1 cellular context compared by ENCODE assay signal in the genomic region with DNA sequence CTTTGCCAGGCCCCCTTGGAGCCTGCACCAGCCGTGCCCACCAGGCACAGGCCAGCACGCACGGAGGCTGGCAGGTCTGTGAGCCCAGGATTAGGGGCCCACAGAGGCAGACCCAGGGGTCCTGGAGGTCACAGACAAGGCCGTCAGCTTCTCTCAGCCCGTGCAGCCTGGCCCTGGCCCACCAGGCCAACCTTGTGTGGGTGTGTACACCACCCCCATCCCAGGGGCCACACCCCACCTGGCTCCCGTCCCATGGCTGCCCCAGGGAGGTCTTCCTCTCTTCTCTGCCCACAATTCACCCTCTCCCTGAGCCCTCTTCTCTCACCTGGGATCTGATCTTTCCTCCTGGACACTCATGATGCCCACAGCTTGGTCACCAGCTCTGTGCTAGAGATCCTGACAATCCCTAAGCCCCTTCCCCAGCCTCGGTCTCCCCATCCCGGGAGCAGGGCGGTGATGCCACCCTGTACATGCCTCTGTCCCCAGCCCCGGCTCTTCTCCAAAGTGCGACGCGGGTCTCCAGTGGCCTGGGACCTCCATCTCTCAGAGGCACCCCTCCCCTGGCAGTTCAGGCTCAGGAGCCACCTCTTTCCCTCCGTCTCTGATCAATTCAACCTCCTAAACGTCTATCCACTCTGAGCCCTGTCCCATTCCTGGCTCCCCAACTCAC.
TF ChIP-seq lines count a peak whose summit lies in the region.

No MANE protein-coding gene starts in this region.

TF ChIP-seq in SK-N-SH treated with all-trans-retinoic acid at 6 μM for 48 hours, 23 proteins besides CTCF, POLR2A, EP300 and RAD21 (continued from another document):
- TF ChIP-seq, protein P1, sequence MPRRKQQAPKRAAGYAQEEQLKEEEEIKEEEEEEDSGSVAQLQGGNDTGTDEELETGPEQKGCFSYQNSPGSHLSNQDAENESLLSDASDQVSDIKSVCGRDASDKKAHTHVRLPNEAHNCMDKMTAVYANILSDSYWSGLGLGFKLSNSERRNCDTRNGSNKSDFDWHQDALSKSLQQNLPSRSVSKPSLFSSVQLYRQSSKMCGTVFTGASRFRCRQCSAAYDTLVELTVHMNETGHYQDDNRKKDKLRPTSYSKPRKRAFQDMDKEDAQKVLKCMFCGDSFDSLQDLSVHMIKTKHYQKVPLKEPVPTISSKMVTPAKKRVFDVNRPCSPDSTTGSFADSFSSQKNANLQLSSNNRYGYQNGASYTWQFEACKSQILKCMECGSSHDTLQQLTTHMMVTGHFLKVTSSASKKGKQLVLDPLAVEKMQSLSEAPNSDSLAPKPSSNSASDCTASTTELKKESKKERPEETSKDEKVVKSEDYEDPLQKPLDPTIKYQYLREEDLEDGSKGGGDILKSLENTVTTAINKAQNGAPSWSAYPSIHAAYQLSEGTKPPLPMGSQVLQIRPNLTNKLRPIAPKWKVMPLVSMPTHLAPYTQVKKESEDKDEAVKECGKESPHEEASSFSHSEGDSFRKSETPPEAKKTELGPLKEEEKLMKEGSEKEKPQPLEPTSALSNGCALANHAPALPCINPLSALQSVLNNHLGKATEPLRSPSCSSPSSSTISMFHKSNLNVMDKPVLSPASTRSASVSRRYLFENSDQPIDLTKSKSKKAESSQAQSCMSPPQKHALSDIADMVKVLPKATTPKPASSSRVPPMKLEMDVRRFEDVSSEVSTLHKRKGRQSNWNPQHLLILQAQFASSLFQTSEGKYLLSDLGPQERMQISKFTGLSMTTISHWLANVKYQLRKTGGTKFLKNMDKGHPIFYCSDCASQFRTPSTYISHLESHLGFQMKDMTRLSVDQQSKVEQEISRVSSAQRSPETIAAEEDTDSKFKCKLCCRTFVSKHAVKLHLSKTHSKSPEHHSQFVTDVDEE (CRISPR knock-in tag; IDR thresholded peaks at IDR 0.05): no peak
- TF ChIP-seq RARB (CRISPR knock-in tag; IDR thresholded peaks at IDR 0.05) (no peak), ISL1 (CRISPR knock-in tag; IDR thresholded peaks at IDR 0.05) (no peak), TCF4 (CRISPR knock-in tag; IDR thresholded peaks at IDR 0.05; ENCODE audit: borderline replicate concordance) (no peak), ZFP30 (CRISPR knock-in tag; IDR thresholded peaks at IDR 0.05) (no peak)
- TF ChIP-seq, protein P2, sequence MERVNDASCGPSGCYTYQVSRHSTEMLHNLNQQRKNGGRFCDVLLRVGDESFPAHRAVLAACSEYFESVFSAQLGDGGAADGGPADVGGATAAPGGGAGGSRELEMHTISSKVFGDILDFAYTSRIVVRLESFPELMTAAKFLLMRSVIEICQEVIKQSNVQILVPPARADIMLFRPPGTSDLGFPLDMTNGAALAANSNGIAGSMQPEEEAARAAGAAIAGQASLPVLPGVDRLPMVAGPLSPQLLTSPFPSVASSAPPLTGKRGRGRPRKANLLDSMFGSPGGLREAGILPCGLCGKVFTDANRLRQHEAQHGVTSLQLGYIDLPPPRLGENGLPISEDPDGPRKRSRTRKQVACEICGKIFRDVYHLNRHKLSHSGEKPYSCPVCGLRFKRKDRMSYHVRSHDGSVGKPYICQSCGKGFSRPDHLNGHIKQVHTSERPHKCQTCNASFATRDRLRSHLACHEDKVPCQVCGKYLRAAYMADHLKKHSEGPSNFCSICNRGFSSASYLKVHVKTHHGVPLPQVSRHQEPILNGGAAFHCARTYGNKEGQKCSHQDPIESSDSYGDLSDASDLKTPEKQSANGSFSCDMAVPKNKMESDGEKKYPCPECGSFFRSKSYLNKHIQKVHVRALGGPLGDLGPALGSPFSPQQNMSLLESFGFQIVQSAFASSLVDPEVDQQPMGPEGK (CRISPR knock-in tag; IDR thresholded peaks at IDR 0.05; ENCODE audit: borderline replicate concordance): no peak
- TF ChIP-seq, protein P3, sequence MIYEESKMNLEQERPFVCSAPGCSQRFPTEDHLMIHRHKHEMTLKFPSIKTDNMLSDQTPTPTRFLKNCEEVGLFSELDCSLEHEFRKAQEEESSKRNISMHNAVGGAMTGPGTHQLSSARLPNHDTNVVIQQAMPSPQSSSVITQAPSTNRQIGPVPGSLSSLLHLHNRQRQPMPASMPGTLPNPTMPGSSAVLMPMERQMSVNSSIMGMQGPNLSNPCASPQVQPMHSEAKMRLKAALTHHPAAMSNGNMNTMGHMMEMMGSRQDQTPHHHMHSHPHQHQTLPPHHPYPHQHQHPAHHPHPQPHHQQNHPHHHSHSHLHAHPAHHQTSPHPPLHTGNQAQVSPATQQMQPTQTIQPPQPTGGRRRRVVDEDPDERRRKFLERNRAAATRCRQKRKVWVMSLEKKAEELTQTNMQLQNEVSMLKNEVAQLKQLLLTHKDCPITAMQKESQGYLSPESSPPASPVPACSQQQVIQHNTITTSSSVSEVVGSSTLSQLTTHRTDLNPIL (CRISPR knock-in tag; IDR thresholded peaks at IDR 0.05; ENCODE audit: low read depth): no peak
- TF ChIP-seq, protein P4, sequence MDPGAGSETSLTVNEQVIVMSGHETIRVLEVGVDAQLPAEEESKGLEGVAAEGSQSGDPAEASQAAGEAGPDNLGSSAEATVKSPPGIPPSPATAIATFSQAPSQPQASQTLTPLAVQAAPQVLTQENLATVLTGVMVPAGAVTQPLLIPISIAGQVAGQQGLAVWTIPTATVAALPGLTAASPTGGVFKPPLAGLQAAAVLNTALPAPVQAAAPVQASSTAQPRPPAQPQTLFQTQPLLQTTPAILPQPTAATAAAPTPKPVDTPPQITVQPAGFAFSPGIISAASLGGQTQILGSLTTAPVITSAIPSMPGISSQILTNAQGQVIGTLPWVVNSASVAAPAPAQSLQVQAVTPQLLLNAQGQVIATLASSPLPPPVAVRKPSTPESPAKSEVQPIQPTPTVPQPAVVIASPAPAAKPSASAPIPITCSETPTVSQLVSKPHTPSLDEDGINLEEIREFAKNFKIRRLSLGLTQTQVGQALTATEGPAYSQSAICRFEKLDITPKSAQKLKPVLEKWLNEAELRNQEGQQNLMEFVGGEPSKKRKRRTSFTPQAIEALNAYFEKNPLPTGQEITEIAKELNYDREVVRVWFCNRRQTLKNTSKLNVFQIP (CRISPR knock-in tag; IDR thresholded peaks at IDR 0.05; ENCODE audit: borderline replicate concordance, low read depth): no peak
TF ChIP-seq in SK-N-SH treated with all-trans-retinoic acid at 6 μM for 48 hours: peak in this region for 0.
